ENCODE assay signal across 8 cellular contexts in the genomic region with DNA sequence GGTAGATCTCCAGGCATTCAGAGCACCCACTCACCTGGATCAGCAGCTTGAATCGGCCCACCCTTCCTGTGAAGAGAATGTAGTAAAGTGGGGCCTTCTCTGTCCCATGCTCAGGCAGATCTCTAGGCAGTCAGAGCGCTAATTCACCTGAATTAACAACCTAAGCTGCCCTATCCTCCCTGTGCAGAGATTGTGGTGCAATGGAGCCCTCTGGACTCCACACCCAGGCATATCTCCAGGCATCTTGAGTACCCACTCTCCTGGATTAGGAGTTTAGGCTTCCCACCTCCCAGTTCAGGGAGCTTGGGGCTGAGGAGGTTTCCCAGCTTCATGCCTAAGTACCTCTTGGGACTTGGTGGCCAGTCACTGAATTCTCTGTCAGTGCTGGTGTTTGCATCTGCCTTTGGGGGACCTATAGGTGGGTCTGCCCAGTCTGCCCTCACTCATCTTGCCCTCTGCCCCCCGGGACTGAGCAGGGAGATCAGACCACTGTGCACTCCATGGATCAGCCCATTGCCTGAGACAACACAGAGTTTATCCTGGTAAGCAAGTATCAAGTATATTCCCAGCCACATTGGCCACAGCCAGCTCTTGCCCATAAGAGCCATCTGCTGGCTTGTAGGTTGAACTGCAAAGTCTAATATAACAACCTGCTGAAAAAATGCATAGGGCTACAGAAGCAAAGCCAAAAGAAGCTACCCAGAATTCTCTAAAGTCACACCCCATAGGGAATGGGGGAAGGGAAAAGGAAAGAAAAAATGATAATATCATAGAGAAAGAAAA.
DNase-seq lines count a peak whose midpoint lies in the region; ATAC-seq, FAIRE-seq and TF ChIP-seq lines count a peak whose summit lies in the region.

No MANE protein-coding gene starts in this region.

- no peak for DNase-seq in GM13977 (ENCODE audit: low spot score)
- no peak for DNase-seq in astrocyte (ENCODE audit: low read depth)
- DNase-seq in NOMO-1 treated with DMSO at 0.1 percent for 48 hours (lab: John Stamatoyannopoulos, UW; ENCODE audit: unreplicated experiment) = no peak
- DNase-seq in effector memory CD4-positive, alpha-beta T cell = no peak
- no peak for DNase-seq in NCI-H2107 treated with DMSO at 0.1 percent for 48 hours (lab: John Stamatoyannopoulos, UW; ENCODE audit: unreplicated experiment)

- H3K27ac Mint-ChIP-seq in astrocyte (ENCODE audit: unreplicated experiment) = no peak overlapping the region
- peak overlapping the region in 1 of 3 experiments; percentile 30 for H3K27ac Mint-ChIP-seq in nephron

- H3K4me2 ChIP-seq in KMS-11 (no peak overlapping the region), astrocyte (ENCODE audit: low read length) (no peak overlapping the region)

- H3K4me1 ChIP-seq in KMS-11 (ENCODE audit: low read depth, poor library complexity, severe bottlenecking) (no peaks in the 10 kb centered on the region), astrocyte (ENCODE audit: insufficient read depth, low read length) (no peaks in the 10 kb centered on the region)
- H3K4me1 ChIP-seq in effector memory CD4-positive, alpha-beta T cell (ENCODE audit: control insufficient read depth, insufficient read depth, low read length, poor library complexity, severe bottlenecking) = no peaks in the 10 kb centered on the region

- H3K4me1 Mint-ChIP-seq in astrocyte (ENCODE audit: low read depth, unreplicated experiment) (no peaks in the 10 kb centered on the region), nephron (no peaks in the 10 kb centered on the region)

- H3K36me3 ChIP-seq in KMS-11 (ENCODE audit: insufficient read depth) (no peaks in the 10 kb centered on the region), astrocyte (ENCODE audit: insufficient read depth, low read length) (no peaks in the 10 kb centered on the region)
- H3K36me3 ChIP-seq in effector memory CD4-positive, alpha-beta T cell (ENCODE audit: control insufficient read depth, insufficient read depth, low read length) = no peaks in the 10 kb centered on the region

- H4K20me1 ChIP-seq in KMS-11 (ENCODE audit: insufficient read depth) (no peaks in the 10 kb centered on the region), astrocyte (ENCODE audit: insufficient read depth, low read length) (no peaks in the 10 kb centered on the region)

- no peak for ATAC-seq in GM21825 (IDR thresholded peaks at IDR 0.05; ENCODE audit: unreplicated experiment)

- H3K9ac ChIP-seq in KMS-11 = no peak overlapping the region
- no peak overlapping the region for H3K9ac ChIP-seq in astrocyte (ENCODE audit: low read length)

- peak; percentile 55 for FAIRE-seq in astrocyte (lab: Jason Lieb, UNC)

- H3K36me3 Mint-ChIP-seq in astrocyte (ENCODE audit: low read depth, unreplicated experiment) (no peaks in the 10 kb centered on the region), nephron (ENCODE audit: low read depth) (peaks cover 3% of the 10 kb centered on the region)

- H3K79me2 ChIP-seq in KMS-11 (ENCODE audit: insufficient read depth, low read depth) (no peaks in the 10 kb centered on the region), astrocyte (ENCODE audit: insufficient read depth, low read length) (no peaks in the 10 kb centered on the region)

- in situ Hi-C loops in GM13977 (cut with MboI; ENCODE audit: low pct_unique_long_range_greater_than_20kb, low sequenced_read_pairs, unreplicated experiment) = no loop called here

- H3K4me3 ChIP-seq in KMS-11 (IDR thresholded peaks at IDR 0.05; ENCODE audit: insufficient read depth, low read depth, low read length) (no peak overlapping the region), astrocyte (ENCODE audit: insufficient read depth, low read depth, low read length) (no peak overlapping the region)
- no peak overlapping the region for H3K4me3 ChIP-seq in effector memory CD4-positive, alpha-beta T cell (ENCODE audit: insufficient read depth, low read depth, low read length, poor library complexity, severe bottlenecking)

- H2AFZ ChIP-seq in KMS-11 (ENCODE audit: low read depth) = no peak overlapping the region
- no peak overlapping the region for H2AFZ ChIP-seq in astrocyte (ENCODE audit: low read depth, low read length)

- H3K4me3 Mint-ChIP-seq in astrocyte (ENCODE audit: unreplicated experiment) = no peak overlapping the region
- no peak overlapping the region for H3K4me3 Mint-ChIP-seq in nephron

- no peaks in the 10 kb centered on the region for H3K27me3 Mint-ChIP-seq in astrocyte (ENCODE audit: low read depth, unreplicated experiment)
- no peaks in the 10 kb centered on the region for H3K27me3 Mint-ChIP-seq in nephron (ENCODE audit: low read depth)

- H3K27me3 ChIP-seq in KMS-11 (ENCODE audit: insufficient read depth, low read depth) (no peaks in the 10 kb centered on the region), astrocyte (ENCODE audit: insufficient read depth, low read length) (no peaks in the 10 kb centered on the region)
- no peaks in the 10 kb centered on the region for H3K27me3 ChIP-seq in effector memory CD4-positive, alpha-beta T cell (replicated peaks; ENCODE audit: control insufficient read depth, insufficient read depth, low read length, poor library complexity, severe bottlenecking)

- H3K9me3 Mint-ChIP-seq in astrocyte (ENCODE audit: unreplicated experiment) (no peaks in the 10 kb centered on the region), nephron (peaks cover 32% of the 10 kb centered on the region)

- TF ChIP-seq CTCF in GM13977 (IDR thresholded peaks at IDR 0.05; ENCODE audit: extremely low read depth, insufficient read depth, missing control alignments) = peak; percentile 55
- peak; percentile 42 for TF ChIP-seq CTCF in KMS-11 (conservative IDR thresholded peaks at IDR 0.05; ENCODE audit: low read depth, low read length)
- TF ChIP-seq CTCF in astrocyte (IDR thresholded peaks at IDR 0.05; ENCODE audit: insufficient read depth, low read depth, low read length) = no peak
- TF ChIP-seq CTCF in nephron (IDR thresholded peaks at IDR 0.05; ENCODE audit: unreplicated experiment in 3 of 3) = peak; percentile 23 to 42 (median 28)

- no peak overlapping the region for H3K27ac ChIP-seq in KMS-11
- no peak overlapping the region for H3K27ac ChIP-seq in astrocyte (ENCODE audit: low read depth, low read length)
- H3K27ac ChIP-seq in effector memory CD4-positive, alpha-beta T cell (ENCODE audit: insufficient read depth, low read length, poor library complexity, severe bottlenecking) = no peak overlapping the region

- H3K9me3 ChIP-seq in astrocyte (ENCODE audit: insufficient read depth, low read depth, low read length) = no peaks in the 10 kb centered on the region
- H3K9me3 ChIP-seq in effector memory CD4-positive, alpha-beta T cell (ENCODE audit: control insufficient read depth, low read length) = no peaks in the 10 kb centered on the region
